Comparison of ENCODE assay signal across 8 cellular contexts in genomic region chr7:4479367-4480039, GRCh38.
DNase-seq lines count a peak whose midpoint lies in the region; ATAC-seq and TF ChIP-seq lines count a peak whose summit lies in the region.

No MANE protein-coding gene starts in this region.

- H3K23ac ChIP-seq in trophoblast cell (ENCODE audit: low read length): no peak overlapping the region

- H3K9me2 ChIP-seq in PC-3 (replicated peaks; ENCODE audit: low read length): no peaks in the 10 kb centered on the region

- no peak overlapping the region for H3K18ac ChIP-seq in trophoblast cell (ENCODE audit: low read length)

- H3K14ac ChIP-seq in trophoblast cell (ENCODE audit: low read length): no peak overlapping the region

- H3K9me3 ChIP-seq in PC-3 (ENCODE audit: low read length) (no peaks in the 10 kb centered on the region), trophoblast cell (ENCODE audit: insufficient read depth, low read depth, low read length) (peaks cover 12% of the 10 kb centered on the region), ovary (no peaks in the 10 kb centered on the region)

- no peak for TF ChIP-seq POLR2A in ovary (IDR thresholded peaks at IDR 0.05)

- no peak overlapping the region for H3K4me3 ChIP-seq in PC-3 (ENCODE audit: low read length)
- no peak overlapping the region for H3K4me3 ChIP-seq in epithelial cell of esophagus (ENCODE audit: low read length)
- no peak overlapping the region for H3K4me3 ChIP-seq in trophoblast cell (ENCODE audit: low read depth, low read length)
- H3K4me3 ChIP-seq in ovary: no peak overlapping the region

- H4K20me1 ChIP-seq in PC-3 (ENCODE audit: low read length): no peaks in the 10 kb centered on the region

- H3K4me3 Mint-ChIP-seq in effector memory CD8-positive, alpha-beta T cell: no peak overlapping the region

- CTCF ChIA-PET in PC-3 (lab: Charles Lee): interaction anchor here (0.6 to 0.7 kb wide), 3 partner anchors 165 to 558 kb away, joined by 3 read pairs; no protein-coding TSS in a partner anchor

- H3K27ac Mint-ChIP-seq in effector memory CD8-positive, alpha-beta T cell: no peak overlapping the region

- H2BK120ac ChIP-seq in trophoblast cell (ENCODE audit: insufficient read depth, low read length, poor library complexity): no peak overlapping the region

- intact Hi-C loops in PC-3 (cut with micrococcal nuclease): loop anchor here (1.0 to 10.0 kb wide), 3 partner anchors 375 to 784 kb away; no protein-coding TSS in a partner anchor
- intact Hi-C loops in ovary (cut with DNase I): no loop called here

- peak; percentile 96 for ATAC-seq in PC-3
- ATAC-seq in effector memory CD8-positive, alpha-beta T cell (replicated peaks): no peak

- H3K27me3 ChIP-seq in PC-3 (ENCODE audit: low read length) (no peaks in the 10 kb centered on the region), trophoblast cell (ENCODE audit: insufficient read depth, low read length) (no peaks in the 10 kb centered on the region), ovary (no peaks in the 10 kb centered on the region)

- no peak overlapping the region for H3K4me2 ChIP-seq in PC-3 (ENCODE audit: low read length)
- H3K4me2 ChIP-seq in trophoblast cell (ENCODE audit: low read length): no peak overlapping the region

- no CpG with 5 or more reads among the region's 12 CpGs for WGBS in trophoblast cell (ENCODE audit: extremely low coverage, insufficient coverage, insufficient read length)
- 58 to 62% (median 58%) methylated on average over 12 of the region's 12 CpGs for WGBS in ovary, 3 donors

- H3K36me3 Mint-ChIP-seq in effector memory CD8-positive, alpha-beta T cell (ENCODE audit: insufficient read depth): no peaks in the 10 kb centered on the region

- H4K8ac ChIP-seq in trophoblast cell (ENCODE audit: low read depth, low read length): no peak overlapping the region

- peak; percentile 4 for DNase-seq in DMS79 treated with DMSO at 0.1 percent for 48 hours (lab: John Stamatoyannopoulos, UW)
- no peak for DNase-seq in DMS79 (lab: John Stamatoyannopoulos, UW)
- peak; percentile 67 for DNase-seq in LHCN-M2 (ENCODE audit: low read depth)
- peak; percentile 83 for DNase-seq in PC-3
- DNase-seq in epithelial cell of esophagus (ENCODE audit: low read depth): peak; percentile 40
- peak; percentile 46 to 81 for DNase-seq in trophoblast cell
- no peak for DNase-seq in effector memory CD8-positive, alpha-beta T cell
- no peak for DNase-seq in ovary

- TF ChIP-seq CTCF in PC-3 (conservative IDR thresholded peaks at IDR 0.05; ENCODE audit: low read depth, low read length) (peak; percentile 73), epithelial cell of esophagus (IDR thresholded peaks at IDR 0.05; ENCODE audit: insufficient read depth, low read depth, low read length, missing control alignments) (peak; percentile 6), ovary (IDR thresholded peaks at IDR 0.05) (no peak)

- H3K27ac ChIP-seq in PC-3 (ENCODE audit: low read length) (no peak overlapping the region), trophoblast cell (ENCODE audit: low read depth, low read length) (no peak overlapping the region), ovary (no peak overlapping the region)

- no peaks in the 10 kb centered on the region for H3F3A ChIP-seq in PC-3 (ENCODE audit: low read length, unreplicated experiment)

- H3K79me1 ChIP-seq in trophoblast cell (ENCODE audit: low read length): no peaks in the 10 kb centered on the region

- H4K91ac ChIP-seq in trophoblast cell (ENCODE audit: low read depth, low read length): no peak overlapping the region

- peaks cover 16 to 24% of the 10 kb centered on the region in 2 donors for H3K27me3 Mint-ChIP-seq in effector memory CD8-positive, alpha-beta T cell

- no peak overlapping the region for H2AK5ac ChIP-seq in trophoblast cell (ENCODE audit: low read length)

- H2BK5ac ChIP-seq in trophoblast cell (ENCODE audit: low read depth, low read length, poor library complexity): no peak overlapping the region

- H3K4me1 ChIP-seq in PC-3 (ENCODE audit: insufficient read depth, low read length): no peaks in the 10 kb centered on the region
- no peaks in the 10 kb centered on the region for H3K4me1 ChIP-seq in trophoblast cell (ENCODE audit: control insufficient read depth in 1 of 2, insufficient read depth in 2 of 2, low read length in 2 of 2)
- H3K4me1 ChIP-seq in ovary (ENCODE audit: insufficient read depth): no peaks in the 10 kb centered on the region

- H3K79me2 ChIP-seq in PC-3 (ENCODE audit: low read length) (no peaks in the 10 kb centered on the region), trophoblast cell (ENCODE audit: control insufficient read depth, insufficient read depth, low read length, poor library complexity) (no peaks in the 10 kb centered on the region)

- no peak overlapping the region for H4K12ac ChIP-seq in trophoblast cell (ENCODE audit: low read depth, low read length)

- POLR2A ChIA-PET in PC-3 (lab: Charles Lee; ENCODE audit: unreplicated experiment): no interaction called here

- no TSS peak for BruUV-seq in PC-3 (replicated peaks; lab: Mats Ljungman, UMichigan)

- H3K36me3 ChIP-seq in PC-3 (ENCODE audit: low read depth, low read length) (no peaks in the 10 kb centered on the region), trophoblast cell (ENCODE audit: control insufficient read depth in 1 of 2, insufficient read depth in 2 of 2, low read length in 2 of 2) (no peaks in the 10 kb centered on the region), ovary (no peaks in the 10 kb centered on the region)

- no peak overlapping the region for H3K9ac ChIP-seq in PC-3 (ENCODE audit: low read length)
- no peak overlapping the region for H3K9ac ChIP-seq in trophoblast cell (ENCODE audit: low read length)

- H2AFZ ChIP-seq in PC-3 (ENCODE audit: low read length) (no peak overlapping the region), trophoblast cell (ENCODE audit: insufficient read depth, low read length, poor library complexity) (no peak overlapping the region)

- peaks cover 5 to 9% of the 10 kb centered on the region in 2 donors for H3K9me3 Mint-ChIP-seq in effector memory CD8-positive, alpha-beta T cell

- no peak for TF ChIP-seq EP300 in ovary (IDR thresholded peaks at IDR 0.05)

- H3K4ac ChIP-seq in trophoblast cell (ENCODE audit: low read depth, low read length): no peak overlapping the region

- H2BK12ac ChIP-seq in trophoblast cell (ENCODE audit: low read length): no peak overlapping the region

- no peaks in the 10 kb centered on the region for H3K4me1 Mint-ChIP-seq in effector memory CD8-positive, alpha-beta T cell (ENCODE audit: low read depth in 2 of 2)

Comparison
In these comparisons a context has a peak if more than half of its experiments do, and no peak if none do; other contexts are left out.
1. DNase-seq: peak in DMS79 treated with DMSO at 0.1 percent for 48 hours (single experiment), LHCN-M2 (single experiment), PC-3 (single experiment), epithelial cell of esophagus (single experiment) and trophoblast cell (2 of 2); none in DMS79 (single experiment), effector memory CD8-positive, alpha-beta T cell (0 of 3) and ovary (0 of 5).
2. CTCF ChIP-seq: peak in PC-3 (single experiment) and epithelial cell of esophagus (single experiment); none in ovary (0 of 3).